In genomic region chr17:76501827-76502307, GRCh38 we compare ENCODE assay signal across 9 cellular contexts. TPM values are rescaled to one million over a fixed set of nuclear protein-coding genes. Genes with fewer than 3 reads are reported as not detected.
A peak's percentile ranks its signal among the peaks of the same experiment; 100 is the strongest.
DNase-seq lines count a peak whose midpoint lies in the region; ATAC-seq and FAIRE-seq lines count a peak whose summit lies in the region.
"Had no signal": no experiment of that assay in that cellular context is flagged by ENCODE, and none has a peak within 500 bp of the region (broad histone marks: within the 10 kb centered on the region; RNA-seq: fewer than 3 reads in every experiment).

No MANE protein-coding gene starts in this region.

- WGBS in HUES64: 71% methylated on average over 11 of the region's 11 CpGs

- H3K36me3 Mint-ChIP-seq in activated naive CD4-positive, alpha-beta T cell treated with anti-CD3 and anti-CD28 coated beads, Interleukin-2, amount 50 U/mL, for 72 hours: peaks cover 0 to 5% of the 10 kb centered on the region in 2 donors
- peaks cover 28% of the 10 kb centered on the region for H3K36me3 Mint-ChIP-seq in stimulated activated effector memory CD8-positive, alpha-beta T cell treated with anti-CD3 and anti-CD28 coated beads, Interleukin-12 subunit alpha, Interleukin-12 subunit beta, amount 100 ng/mL, for 72 hours

- peaks cover 40% of the 10 kb centered on the region for H3K4me1 ChIP-seq in HUES64 (ENCODE audit: insufficient read depth, low read length)
- peaks cover 38% of the 10 kb centered on the region for H3K4me1 ChIP-seq in iPS-18a (ENCODE audit: control insufficient read depth, low read depth, low read length)

- no peaks in the 10 kb centered on the region for H3K9me3 Mint-ChIP-seq in activated naive CD4-positive, alpha-beta T cell treated with anti-CD3 and anti-CD28 coated beads, Interleukin-2, amount 50 U/mL, for 72 hours
- no peaks in the 10 kb centered on the region for H3K9me3 Mint-ChIP-seq in stimulated activated effector memory CD8-positive, alpha-beta T cell treated with anti-CD3 and anti-CD28 coated beads, Interleukin-12 subunit alpha, Interleukin-12 subunit beta, amount 100 ng/mL, for 72 hours

- H3K9me3 ChIP-seq in HUES64 (ENCODE audit: insufficient read depth, low read depth, low read length) (no peaks in the 10 kb centered on the region), iPS-18a (ENCODE audit: control insufficient read depth, low read depth, low read length) (no peaks in the 10 kb centered on the region)

- H3K27ac ChIP-seq in HUES64 (ENCODE audit: low read depth, low read length) (no peak overlapping the region; the same call in 1 of the 2 replicates), iPS-18a (ENCODE audit: low read length) (no peak overlapping the region)

- no peak for DNase-seq in activated naive CD4-positive, alpha-beta T cell treated with anti-CD3 and anti-CD28 coated beads, Interleukin-2, amount 50 U/mL, for 72 hours (ENCODE audit: low spot score in 2 of 2)
- DNase-seq in stimulated activated effector memory CD8-positive, alpha-beta T cell treated with anti-CD3 and anti-CD28 coated beads, Interleukin-12 subunit alpha, Interleukin-12 subunit beta, amount 100 ng/mL, for 72 hours (ENCODE audit: low spot score in 2 of 2): no peak
- DNase-seq in DMS79 treated with DMSO at 0.1 percent for 48 hours (lab: John Stamatoyannopoulos, UW): no peak
- DNase-seq in frontal cortex (ENCODE audit: low spot score in 2 of 2): no peak
- DNase-seq in NOMO-1 (lab: John Stamatoyannopoulos, UW; ENCODE audit: unreplicated experiment in 2 of 2): no peak

- H3K27ac Mint-ChIP-seq in activated naive CD4-positive, alpha-beta T cell treated with anti-CD3 and anti-CD28 coated beads, Interleukin-2, amount 50 U/mL, for 72 hours: peak overlapping the region; percentile 68 to 92
- H3K27ac Mint-ChIP-seq in stimulated activated effector memory CD8-positive, alpha-beta T cell treated with anti-CD3 and anti-CD28 coated beads, Interleukin-12 subunit alpha, Interleukin-12 subunit beta, amount 100 ng/mL, for 72 hours: peak overlapping the region; percentile 97

- no peaks in the 10 kb centered on the region for H3K36me3 ChIP-seq in HUES64 (ENCODE audit: insufficient read depth, low read length)
- no peaks in the 10 kb centered on the region for H3K36me3 ChIP-seq in iPS-18a (ENCODE audit: control insufficient read depth, low read depth, low read length)

- H3K9ac ChIP-seq in HUES64 (ENCODE audit: low read depth, low read length) (no peak overlapping the region), iPS-18a (ENCODE audit: low read length) (no peak overlapping the region)

- no peak for FAIRE-seq in frontal cortex (lab: Jason Lieb, UNC)

- H3K4me3 ChIP-seq in HUES64 (ENCODE audit: low read length) (peak overlapping the region; percentile 82), iPS-18a (ENCODE audit: low read length) (peak overlapping the region; percentile 59)

- H3K27me3 ChIP-seq in HUES64 (ENCODE audit: insufficient read depth, low read length) (peaks cover 9% of the 10 kb centered on the region), iPS-18a (ENCODE audit: control insufficient read depth, insufficient read depth, low read length) (peaks cover 12% of the 10 kb centered on the region)

- H3K4me3 Mint-ChIP-seq in stimulated activated effector memory CD8-positive, alpha-beta T cell treated with anti-CD3 and anti-CD28 coated beads, Interleukin-12 subunit alpha, Interleukin-12 subunit beta, amount 100 ng/mL, for 72 hours: peak overlapping the region; percentile 91

- H3K4me1 Mint-ChIP-seq in stimulated activated effector memory CD8-positive, alpha-beta T cell treated with anti-CD3 and anti-CD28 coated beads, Interleukin-12 subunit alpha, Interleukin-12 subunit beta, amount 100 ng/mL, for 72 hours: peaks cover 60% of the 10 kb centered on the region

- no peak for ATAC-seq in activated naive CD4-positive, alpha-beta T cell treated with anti-CD3 and anti-CD28 coated beads, Interleukin-2, amount 50 U/mL, for 72 hours
- ATAC-seq in stimulated activated effector memory CD8-positive, alpha-beta T cell treated with anti-CD3 and anti-CD28 coated beads, Interleukin-12 subunit alpha, Interleukin-12 subunit beta, amount 100 ng/mL, for 72 hours: no peak
- ATAC-seq in HG02981 (IDR thresholded peaks at IDR 0.05; ENCODE audit: unreplicated experiment): no peak

RNA-seq across cellular contexts. Expression of gene RHBDF2, which starts 0.6 kb away (rescaled TPM):
- 8.4 TPM for polyA plus RNA-seq in HUES64 (2013, experiment 1 of 2)
- polyA plus RNA-seq in HUES64 (2013, experiment 2 of 2): 10.8 TPM
- 10 to 100 TPM; 30.4 to 43.1 TPM for total RNA-seq in activated naive CD4-positive, alpha-beta T cell treated with anti-CD3 and anti-CD28 coated beads, Interleukin-2, amount 50 U/mL, for 72 hours
- total RNA-seq in frontal cortex: 1.6 TPM

RNA-seq across cellular contexts. Expression of gene AANAT, which starts 34.5 kb away (rescaled TPM):
- not detected for polyA plus RNA-seq in HUES64 (2013, experiment 1 of 2)
- polyA plus RNA-seq in HUES64 (2013, experiment 2 of 2): not detected
- not detected for total RNA-seq in activated naive CD4-positive, alpha-beta T cell treated with anti-CD3 and anti-CD28 coated beads, Interleukin-2, amount 50 U/mL, for 72 hours
- not detected for total RNA-seq in frontal cortex
- total RNA-seq: NCI-H460 had no signal

RNA-seq across cellular contexts. Expression of gene CYGB, which starts 35.6 kb away (rescaled TPM):
- polyA plus RNA-seq in HUES64 (2013, experiment 1 of 2): 1.4 TPM
- 1.9 TPM for polyA plus RNA-seq in HUES64 (2013, experiment 2 of 2)
- total RNA-seq in activated naive CD4-positive, alpha-beta T cell treated with anti-CD3 and anti-CD28 coated beads, Interleukin-2, amount 50 U/mL, for 72 hours: not detected
- total RNA-seq in frontal cortex: 3.3 TPM

RNA-seq across cellular contexts. Expression of gene PRCD, which starts 38.0 kb away (rescaled TPM):
- not detected for polyA plus RNA-seq in HUES64 (2013, experiment 1 of 2)
- polyA plus RNA-seq in HUES64 (2013, experiment 2 of 2): 0.51 TPM
- not detected for total RNA-seq in activated naive CD4-positive, alpha-beta T cell treated with anti-CD3 and anti-CD28 coated beads, Interleukin-2, amount 50 U/mL, for 72 hours
- total RNA-seq in frontal cortex: 2.4 TPM
- total RNA-seq: NCI-H460 had no signal

RNA-seq across cellular contexts. Expression of gene UBE2O, which starts 48.9 kb away (rescaled TPM):
- polyA plus RNA-seq in HUES64 (2013, experiment 1 of 2): 36.3 TPM
- 32.6 TPM for polyA plus RNA-seq in HUES64 (2013, experiment 2 of 2)
- 10 to 100 TPM; 17.3 to 45.8 TPM for total RNA-seq in activated naive CD4-positive, alpha-beta T cell treated with anti-CD3 and anti-CD28 coated beads, Interleukin-2, amount 50 U/mL, for 72 hours
- 37.5 TPM for total RNA-seq in frontal cortex

Comparison
In these comparisons a context has a peak if more than half of its experiments do, and no peak if none do; other contexts are left out.
1. RNA of gene RHBDF2, which starts 0.6 kb away (total RNA-seq): 30.4 to 43.1 TPM in activated naive CD4-positive, alpha-beta T cell treated with anti-CD3 and anti-CD28 coated beads, Interleukin-2, amount 50 U/mL, for 72 hours; 1.6 TPM in frontal cortex (single experiment); every median in the first group is over 10 times any median in the second.